ENCODE assay signal across 10 cellular contexts in the genomic region with DNA sequence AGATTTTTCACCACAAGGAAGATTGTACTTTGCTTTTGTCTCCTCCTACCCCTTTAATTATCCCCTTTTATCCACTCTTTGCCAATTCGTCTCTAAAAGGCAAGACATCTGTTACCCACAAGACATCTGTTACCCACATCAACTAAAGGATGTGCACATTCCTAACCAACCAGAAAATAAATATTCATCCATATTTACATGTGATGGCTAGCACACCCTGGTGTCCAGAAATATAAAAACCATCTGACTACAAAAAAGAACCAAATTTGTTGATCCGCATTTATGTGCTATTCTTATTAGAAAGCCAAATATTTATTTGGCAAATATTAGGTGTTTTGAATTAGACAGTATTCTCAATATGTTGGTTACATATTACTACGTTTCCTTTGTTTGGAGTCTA. TPM values are rescaled to one million over a fixed set of nuclear protein-coding genes. Genes with fewer than 3 reads are reported as not detected.
DNase-seq lines count a peak whose midpoint lies in the region; ATAC-seq, FAIRE-seq and TF ChIP-seq lines count a peak whose summit lies in the region.
"Had no signal": no experiment of that assay in that cellular context is flagged by ENCODE, and none has a peak within 500 bp of the region (broad histone marks: within the 10 kb centered on the region; RNA-seq: fewer than 3 reads in every experiment).

No MANE protein-coding gene starts in this region.

- peak; percentile 29 for ATAC-seq in foreskin keratinocyte

- H3K4me1 ChIP-seq in PC-9 (replicated peaks; ENCODE audit: insufficient read depth) (no peaks in the 10 kb centered on the region), foreskin keratinocyte (no peaks in the 10 kb centered on the region)
- no peaks in the 10 kb centered on the region for H3K4me1 ChIP-seq in effector memory CD4-positive, alpha-beta T cell (ENCODE audit: control insufficient read depth, insufficient read depth, low read length, poor library complexity, severe bottlenecking)

- H3K79me2 ChIP-seq in PC-9 (ENCODE audit: low read depth) = no peaks in the 10 kb centered on the region

- H2AFZ ChIP-seq in PC-9 = no peak overlapping the region

- intact Hi-C loops in PC-9 (cut with micrococcal nuclease; ENCODE audit: unreplicated experiment) = no loop called here

- POLR2A ChIA-PET in PC-9 (lab: Charles Lee; ENCODE audit: unreplicated experiment) = no interaction called here

- peak; percentile 36 for DNase-seq in EL
- DNase-seq in PC-9 = no peak
- peak in 1 of 2 donors; percentile 8 for DNase-seq in foreskin keratinocyte
- no peak for DNase-seq in T1000 (lab: John Stamatoyannopoulos, UW)
- no peak for DNase-seq in GF-D8 (lab: John Stamatoyannopoulos, UW)
- no peak for DNase-seq in GM12892 (ENCODE audit: insufficient read length)
- DNase-seq in effector memory CD4-positive, alpha-beta T cell = no peak
- DNase-seq: NCI-H526 treated with DMSO at 0.1 percent for 48 hours; stimulated activated CD4-positive, alpha-beta T cell treated with anti-CD3 and anti-CD28 coated beads, Interleukin-2, amount 100 ng/mL, for 24 hours had no signal

- CTCF ChIA-PET in PC-9 (lab: Charles Lee) = no interaction called here

- no peak overlapping the region for H3K27ac ChIP-seq in 22Rv1
- H3K27ac ChIP-seq in PC-9 = no peak overlapping the region
- H3K27ac ChIP-seq in foreskin keratinocyte = no peak overlapping the region
- H3K27ac ChIP-seq in effector memory CD4-positive, alpha-beta T cell (ENCODE audit: insufficient read depth, low read length, poor library complexity, severe bottlenecking) = no peak overlapping the region

- no peak overlapping the region for H3K4me3 ChIP-seq in PC-9
- no peak overlapping the region for H3K4me3 ChIP-seq in effector memory CD4-positive, alpha-beta T cell (ENCODE audit: insufficient read depth, low read depth, low read length, poor library complexity, severe bottlenecking)

- H3K9me2 ChIP-seq in PC-9 (ENCODE audit: insufficient read depth) = no peaks in the 10 kb centered on the region

- no peaks in the 10 kb centered on the region for H3K9me3 ChIP-seq in PC-9 (ENCODE audit: insufficient read depth, low read depth)
- no peaks in the 10 kb centered on the region for H3K9me3 ChIP-seq in effector memory CD4-positive, alpha-beta T cell (ENCODE audit: control insufficient read depth, low read length)

- no peak for FAIRE-seq in GM12892 (lab: Jason Lieb, UNC)

- TF ChIP-seq CTCF in 22Rv1 (IDR thresholded peaks at IDR 0.05) = peak; percentile 20; the same call in 1 of the 2 replicates
- TF ChIP-seq CTCF in PC-9 (conservative IDR thresholded peaks at IDR 0.05) = peak; percentile 28; the same call in 1 of the 2 replicates
- peak; percentile 49 for TF ChIP-seq CTCF in foreskin keratinocyte (conservative IDR thresholded peaks at IDR 0.05)

- H3K4me2 ChIP-seq in PC-9 = no peak overlapping the region

- H3F3A ChIP-seq in PC-9 (ENCODE audit: insufficient read depth, low read depth) = no peaks in the 10 kb centered on the region

- no TSS peak for BruUV-seq in PC-9 (replicated peaks; lab: Mats Ljungman, UMichigan)

- no peaks in the 10 kb centered on the region for H3K36me3 ChIP-seq in PC-9 (ENCODE audit: low read depth)
- no peaks in the 10 kb centered on the region for H3K36me3 ChIP-seq in effector memory CD4-positive, alpha-beta T cell (ENCODE audit: control insufficient read depth, insufficient read depth, low read length)

- TF ChIP-seq POLR2A in GM12892 (IDR thresholded peaks at IDR 0.05; ENCODE audit: low read depth, low read length) = no peak

- no peaks in the 10 kb centered on the region for H4K20me1 ChIP-seq in PC-9 (ENCODE audit: insufficient read depth)

- H3K27me3 ChIP-seq in PC-9 (ENCODE audit: insufficient read depth, low read depth) (no peaks in the 10 kb centered on the region), foreskin keratinocyte (peaks cover 52% of the 10 kb centered on the region)
- H3K27me3 ChIP-seq in effector memory CD4-positive, alpha-beta T cell (replicated peaks; ENCODE audit: control insufficient read depth, insufficient read depth, low read length, poor library complexity, severe bottlenecking) = no peaks in the 10 kb centered on the region

RNA-seq across cellular contexts. Expression of gene ACVR1C, which starts 35.7 kb away (rescaled TPM):
- total RNA-seq in PC-9 (2021) = 0.04 and 0.30 TPM in 2 replicates
- total RNA-seq in foreskin keratinocyte = under 0.01 and 0.07 TPM in 2 replicates
- not detected in 2 replicates for polyA plus RNA-seq in foreskin keratinocyte
- 0.06 TPM for polyA plus RNA-seq in GM12892 (2012; ENCODE audit: missing spikeins)
